In the genomic region with DNA sequence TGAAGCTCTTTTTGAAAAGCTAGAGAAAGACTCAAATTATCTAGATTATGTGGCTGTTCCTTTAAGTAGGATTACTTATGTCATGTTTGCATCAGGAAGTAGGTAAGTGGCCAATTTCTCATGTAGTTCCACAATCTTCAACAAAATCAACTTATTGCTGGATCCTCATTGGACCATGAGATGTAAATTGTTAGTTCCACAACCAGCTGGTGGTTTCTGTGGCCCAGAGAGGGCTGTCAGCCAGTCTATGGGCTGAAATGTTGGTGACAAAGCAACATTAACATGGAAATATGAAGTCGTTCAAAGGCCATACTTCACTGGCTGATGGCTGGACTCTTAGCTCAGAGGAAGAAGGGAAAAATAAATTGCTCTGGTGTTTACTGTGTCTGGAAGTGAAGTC, we compare ENCODE assay signal across 1 cellular context.
TF ChIP-seq lines count a peak whose summit lies in the region.

No MANE protein-coding gene starts in this region.

TF ChIP-seq in GM12878, 131 proteins besides CTCF, POLR2A, EP300 and RAD21 (continued from another document):
- TF ChIP-seq, protein P1, sequence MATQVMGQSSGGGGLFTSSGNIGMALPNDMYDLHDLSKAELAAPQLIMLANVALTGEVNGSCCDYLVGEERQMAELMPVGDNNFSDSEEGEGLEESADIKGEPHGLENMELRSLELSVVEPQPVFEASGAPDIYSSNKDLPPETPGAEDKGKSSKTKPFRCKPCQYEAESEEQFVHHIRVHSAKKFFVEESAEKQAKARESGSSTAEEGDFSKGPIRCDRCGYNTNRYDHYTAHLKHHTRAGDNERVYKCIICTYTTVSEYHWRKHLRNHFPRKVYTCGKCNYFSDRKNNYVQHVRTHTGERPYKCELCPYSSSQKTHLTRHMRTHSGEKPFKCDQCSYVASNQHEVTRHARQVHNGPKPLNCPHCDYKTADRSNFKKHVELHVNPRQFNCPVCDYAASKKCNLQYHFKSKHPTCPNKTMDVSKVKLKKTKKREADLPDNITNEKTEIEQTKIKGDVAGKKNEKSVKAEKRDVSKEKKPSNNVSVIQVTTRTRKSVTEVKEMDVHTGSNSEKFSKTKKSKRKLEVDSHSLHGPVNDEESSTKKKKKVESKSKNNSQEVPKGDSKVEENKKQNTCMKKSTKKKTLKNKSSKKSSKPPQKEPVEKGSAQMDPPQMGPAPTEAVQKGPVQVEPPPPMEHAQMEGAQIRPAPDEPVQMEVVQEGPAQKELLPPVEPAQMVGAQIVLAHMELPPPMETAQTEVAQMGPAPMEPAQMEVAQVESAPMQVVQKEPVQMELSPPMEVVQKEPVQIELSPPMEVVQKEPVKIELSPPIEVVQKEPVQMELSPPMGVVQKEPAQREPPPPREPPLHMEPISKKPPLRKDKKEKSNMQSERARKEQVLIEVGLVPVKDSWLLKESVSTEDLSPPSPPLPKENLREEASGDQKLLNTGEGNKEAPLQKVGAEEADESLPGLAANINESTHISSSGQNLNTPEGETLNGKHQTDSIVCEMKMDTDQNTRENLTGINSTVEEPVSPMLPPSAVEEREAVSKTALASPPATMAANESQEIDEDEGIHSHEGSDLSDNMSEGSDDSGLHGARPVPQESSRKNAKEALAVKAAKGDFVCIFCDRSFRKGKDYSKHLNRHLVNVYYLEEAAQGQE (IDR thresholded peaks at IDR 0.05; ENCODE audit: low read depth, low read length), result no peak
- TF ChIP-seq RBBP5 (conservative IDR thresholded peaks at IDR 0.05) (no peak), GATAD2B (conservative IDR thresholded peaks at IDR 0.05; ENCODE audit: low read depth) (no peak), SREBF2 (IDR thresholded peaks at IDR 0.05; ENCODE audit: low read length) (no peak), ZZZ3 (IDR thresholded peaks at IDR 0.05; ENCODE audit: control insufficient read depth, insufficient read length, low read depth) (no peak), POLR2AphosphoS5 (IDR thresholded peaks at IDR 0.05; ENCODE audit: low read length) (no peak), TCF3 (IDR thresholded peaks at IDR 0.05; ENCODE audit: borderline replicate concordance, insufficient read depth, low read depth, low read length) (no peak), SMC3 (IDR thresholded peaks at IDR 0.05; ENCODE audit: borderline replicate concordance, low read length) (no peak), PAX5 (IDR thresholded peaks at IDR 0.05; ENCODE audit: borderline replicate concordance, low read depth, low read length) (no peak), NFIC (IDR thresholded peaks at IDR 0.05; ENCODE audit: low read depth, low read length) (no peak), PAX8 (IDR thresholded peaks at IDR 0.05) (no peak), JUNB (IDR thresholded peaks at IDR 0.05) (no peak), STAT1 (conservative IDR thresholded peaks at IDR 0.05) (no peak)
- TF ChIP-seq, protein P2, sequence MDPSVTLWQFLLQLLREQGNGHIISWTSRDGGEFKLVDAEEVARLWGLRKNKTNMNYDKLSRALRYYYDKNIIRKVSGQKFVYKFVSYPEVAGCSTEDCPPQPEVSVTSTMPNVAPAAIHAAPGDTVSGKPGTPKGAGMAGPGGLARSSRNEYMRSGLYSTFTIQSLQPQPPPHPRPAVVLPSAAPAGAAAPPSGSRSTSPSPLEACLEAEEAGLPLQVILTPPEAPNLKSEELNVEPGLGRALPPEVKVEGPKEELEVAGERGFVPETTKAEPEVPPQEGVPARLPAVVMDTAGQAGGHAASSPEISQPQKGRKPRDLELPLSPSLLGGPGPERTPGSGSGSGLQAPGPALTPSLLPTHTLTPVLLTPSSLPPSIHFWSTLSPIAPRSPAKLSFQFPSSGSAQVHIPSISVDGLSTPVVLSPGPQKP (IDR thresholded peaks at IDR 0.05; ENCODE audit: low read depth, low read length), result no peak
